10 cellular contexts compared by ENCODE assay signal in genomic region chr6:134870677-134871498, GRCh38.
A peak's percentile ranks its signal among the peaks of the same experiment; 100 is the strongest.
DNase-seq lines count a peak whose midpoint lies in the region; ATAC-seq and TF ChIP-seq lines count a peak whose summit lies in the region.
"Had no signal": no experiment of that assay in that cellular context is flagged by ENCODE, and none has a peak within 500 bp of the region (broad histone marks: within the 10 kb centered on the region; RNA-seq: fewer than 3 reads in every experiment).

No MANE protein-coding gene starts in this region.

- no peak overlapping the region for H3K9ac ChIP-seq in colonic mucosa (ENCODE audit: low read depth in 2 of 2, low read length in 2 of 2)

- H3K27ac Mint-ChIP-seq in activated naive CD8-positive, alpha-beta T cell treated with anti-CD3 and anti-CD28 coated beads for 36 hours: no peak overlapping the region
- no peak overlapping the region for H3K27ac Mint-ChIP-seq in type B pancreatic cell
- H3K27ac Mint-ChIP-seq: activated naive CD8-positive, alpha-beta T cell treated with anti-CD3 and anti-CD28 coated beads, Interleukin-2, amount 10 ng/mL, durations not matched to agents 7 days and 5 days had no signal

- no peaks in the 10 kb centered on the region for H3K36me3 ChIP-seq in colonic mucosa
- no peaks in the 10 kb centered on the region for H3K36me3 ChIP-seq in stomach

- no peaks in the 10 kb centered on the region for H3K36me3 Mint-ChIP-seq in activated naive CD8-positive, alpha-beta T cell treated with anti-CD3 and anti-CD28 coated beads for 36 hours
- no peaks in the 10 kb centered on the region for H3K36me3 Mint-ChIP-seq in type B pancreatic cell

- ATAC-seq in GM19455 (IDR thresholded peaks at IDR 0.05; ENCODE audit: unreplicated experiment): peak; percentile 93
- ATAC-seq in HG03103 (IDR thresholded peaks at IDR 0.05; ENCODE audit: low read depth, unreplicated experiment): peak; percentile 79
- ATAC-seq: left colon had no signal

- TF ChIP-seq CTCF in colonic mucosa (IDR thresholded peaks at IDR 0.05): no peak
- TF ChIP-seq CTCF in stomach (IDR thresholded peaks at IDR 0.05): no peak
- no peak for TF ChIP-seq CTCF in type B pancreatic cell (conservative IDR thresholded peaks at IDR 0.05)

- no peaks in the 10 kb centered on the region for H3K27me3 ChIP-seq in colonic mucosa
- H3K27me3 ChIP-seq in stomach: no peaks in the 10 kb centered on the region

- no peak overlapping the region for H3K4me3 Mint-ChIP-seq in activated naive CD8-positive, alpha-beta T cell treated with anti-CD3 and anti-CD28 coated beads for 36 hours
- H3K4me3 Mint-ChIP-seq in type B pancreatic cell: no peak overlapping the region
- H3K4me3 Mint-ChIP-seq: activated naive CD8-positive, alpha-beta T cell treated with anti-CD3 and anti-CD28 coated beads, Interleukin-2, amount 10 ng/mL, durations not matched to agents 7 days and 5 days had no signal

- peaks cover 13% of the 10 kb centered on the region for H3K4me1 Mint-ChIP-seq in activated naive CD8-positive, alpha-beta T cell treated with anti-CD3 and anti-CD28 coated beads for 36 hours
- no peaks in the 10 kb centered on the region for H3K4me1 Mint-ChIP-seq in type B pancreatic cell (ENCODE audit: unreplicated experiment)

- H3K4me3 ChIP-seq in colonic mucosa (no peak overlapping the region), stomach (no peak overlapping the region)

- no peak overlapping the region for H3K27ac ChIP-seq in colonic mucosa
- no peak overlapping the region for H3K27ac ChIP-seq in stomach

- peaks cover 8% of the 10 kb centered on the region for H3K9me3 Mint-ChIP-seq in activated naive CD8-positive, alpha-beta T cell treated with anti-CD3 and anti-CD28 coated beads for 36 hours
- peaks cover 6% of the 10 kb centered on the region for H3K9me3 Mint-ChIP-seq in type B pancreatic cell

- intact Hi-C loops in colonic mucosa (cut with DNase I) (no loop called here), stomach (cut with DNase I; ENCODE audit: low total_unique reads) (no loop called here)

- no peak for TF ChIP-seq EP300 in stomach (IDR thresholded peaks at IDR 0.05)

- H3K9me3 ChIP-seq in colonic mucosa (no peaks in the 10 kb centered on the region), stomach (no peaks in the 10 kb centered on the region)

- no peak for TF ChIP-seq POLR2A in stomach (IDR thresholded peaks at IDR 0.05)

- 58 to 78% (median 61%) methylated on average over 9 of the region's 9 CpGs for WGBS in stomach, 5 donors

- H3K4me1 ChIP-seq in colonic mucosa: no peaks in the 10 kb centered on the region
- H3K4me1 ChIP-seq in stomach: no peaks in the 10 kb centered on the region

- DNase-seq in DMS53 treated with DMSO at 0.1 percent for 48 hours (lab: John Stamatoyannopoulos, UW; ENCODE audit: unreplicated experiment): peak; percentile 6
- DNase-seq in RPMI7951 (ENCODE audit: low read depth): peak; percentile 80
- DNase-seq in colonic mucosa: no peak
- DNase-seq in stomach: no peak
- DNase-seq in activated naive CD8-positive, alpha-beta T cell treated with anti-CD3 and anti-CD28 coated beads for 36 hours: no peak
- DNase-seq in type B pancreatic cell (ENCODE audit: extremely low spot score, unreplicated experiment): no peak
- DNase-seq: activated naive CD8-positive, alpha-beta T cell treated with anti-CD3 and anti-CD28 coated beads, Interleukin-2, amount 10 ng/mL, durations not matched to agents 7 days and 5 days; left colon had no signal

- no peaks in the 10 kb centered on the region for H3K27me3 Mint-ChIP-seq in activated naive CD8-positive, alpha-beta T cell treated with anti-CD3 and anti-CD28 coated beads for 36 hours
- H3K27me3 Mint-ChIP-seq in type B pancreatic cell: no peaks in the 10 kb centered on the region

Comparison
In these comparisons a context has a peak if more than half of its experiments do, and no peak if none do; other contexts are left out.
1. DNase-seq: peak in DMS53 treated with DMSO at 0.1 percent for 48 hours (single experiment) and RPMI7951 (single experiment); none in colonic mucosa (single experiment), stomach (single experiment), activated naive CD8-positive, alpha-beta T cell treated with anti-CD3 and anti-CD28 coated beads for 36 hours (single experiment) and type B pancreatic cell (single experiment).